ENCODE assay signal across 16 cellular contexts in the genomic region with DNA sequence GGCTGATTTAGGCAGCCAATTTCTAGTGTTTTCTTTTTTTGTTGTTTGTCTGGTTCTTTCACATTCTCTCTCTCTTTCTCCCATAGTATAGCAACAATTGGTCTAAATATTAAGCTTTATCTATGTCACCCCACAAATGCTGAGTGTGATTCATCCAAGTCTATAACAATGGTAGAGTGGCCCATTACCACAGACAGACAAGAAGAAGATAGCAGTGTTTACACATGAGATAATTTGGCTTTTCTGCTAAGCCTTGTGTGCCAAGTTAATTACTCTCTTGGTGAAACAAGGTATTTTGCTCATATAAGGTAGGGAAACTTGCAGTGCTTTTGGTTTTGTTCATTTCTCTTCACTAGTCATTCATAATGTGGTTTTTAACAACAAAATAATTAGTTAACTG.
"Had no signal": no experiment of that assay in that cellular context is flagged by ENCODE, and none has a peak within 500 bp of the region (broad histone marks: within the 10 kb centered on the region; RNA-seq: fewer than 3 reads in every experiment).

No MANE protein-coding gene starts in this region.

- DNase-seq: activated CD4-positive, alpha-beta T cell treated with anti-CD3 and anti-CD28 coated beads, Interleukin-2, amount 10 ng/mL, durations not matched to agents 24 days and 14 days; activated CD8-positive, alpha-beta T cell treated with anti-CD3 and anti-CD28 coated beads, Interleukin-2, amount 10 ng/mL, durations not matched to agents 7 days and 5 days; activated naive CD4-positive, alpha-beta T cell treated with anti-CD3 and anti-CD28 coated beads, Interleukin-2, amount 10 ng/mL, durations not matched to agents 7 days and 5 days; activated naive CD8-positive, alpha-beta T cell treated with anti-CD3 and anti-CD28 coated beads, Interleukin-2, amount 50 U/mL, for 24 hours; activated T-cell treated with anti-CD3 and anti-CD28 coated beads, Interleukin-2, amount 50 U/mL, for 24 hours; anterior cingulate cortex; colonic mucosa; gastrocnemius medialis; natural killer cell; right lobe of liver; spleen; stimulated activated naive B cell treated with anti-CD40 and anti-IgM and Interleukin-4, amounts not matched to agents 10 μg/mL and 1 μg/mL and 100 μg/mL, for 72 hours; T1000 had no signal

- H3K36me3 ChIP-seq: brain microvascular endothelial cell, colonic mucosa, gastrocnemius medialis, neutrophil, right lobe of liver, spleen had no signal

- H3K4me3 ChIP-seq: colonic mucosa, gastrocnemius medialis, right lobe of liver, spleen had no signal

- ATAC-seq: activated CD8-positive, alpha-beta T cell treated with anti-CD3 and anti-CD28 coated beads, Interleukin-2, amount 10 ng/mL, durations not matched to agents 7 days and 5 days; activated naive CD8-positive, alpha-beta T cell treated with anti-CD3 and anti-CD28 coated beads, Interleukin-2, amount 50 U/mL, for 24 hours; gastrocnemius medialis; natural killer cell; right lobe of liver; stimulated activated naive B cell treated with anti-CD40 and anti-IgM and Interleukin-4, amounts not matched to agents 10 μg/mL and 1 μg/mL and 100 μg/mL, for 72 hours had no signal

- H3K27ac ChIP-seq: brain microvascular endothelial cell, colonic mucosa, gastrocnemius medialis, neutrophil, parathyroid adenoma, right lobe of liver had no signal

- H3K9me3 ChIP-seq: colonic mucosa, gastrocnemius medialis, neutrophil, right lobe of liver, spleen had no signal

- H3K4me1 ChIP-seq: colonic mucosa, parathyroid adenoma, right lobe of liver had no signal

- H3K27me3 ChIP-seq: brain microvascular endothelial cell, colonic mucosa, gastrocnemius medialis, neutrophil, right lobe of liver, spleen had no signal
